ENCODE assay signal across 1 cellular context in genomic region chr1:212791676-212792395, GRCh38.
TF ChIP-seq lines count a peak whose summit lies in the region.

Gene NSL1, minus strand, starts transcription at chr1:212791777. Its CDS starts 14 bp downstream, at chr1:212791763.
Gene TATDN3, plus strand, starts transcription at chr1:212791894. Its CDS starts 28 bp downstream, at chr1:212791922.

TF ChIP-seq in HepG2, 621 proteins besides CTCF, POLR2A, EP300 and RAD21 (continued from another document):
- TF ChIP-seq ZNF615 (CRISPR knock-in tag; IDR thresholded peaks at IDR 0.05; ENCODE audit: borderline replicate concordance) (peak; percentile 62; the same call in 1 of the 2 replicates), FOXO1 (CRISPR knock-in tag; IDR thresholded peaks at IDR 0.05) (peak; percentile 85), MLXIP (CRISPR knock-in tag; IDR thresholded peaks at IDR 0.05; ENCODE audit: borderline replicate concordance) (peak; percentile 13; the same call in 1 of the 2 replicates), ZNF749 (CRISPR knock-in tag; IDR thresholded peaks at IDR 0.05; ENCODE audit: borderline replicate concordance) (peak; percentile 86; the same call in 1 of the 2 replicates), ONECUT2 (CRISPR knock-in tag; IDR thresholded peaks at IDR 0.05) (no peak), PCBP1 (IDR thresholded peaks at IDR 0.05; ENCODE audit: borderline replicate concordance, low read depth, low read length) (peak; percentile 92), ZNF224 (CRISPR knock-in tag; IDR thresholded peaks at IDR 0.05) (peak; percentile 70)
TF ChIP-seq in HepG2: peak in this region for 434.
